In the genomic region with DNA sequence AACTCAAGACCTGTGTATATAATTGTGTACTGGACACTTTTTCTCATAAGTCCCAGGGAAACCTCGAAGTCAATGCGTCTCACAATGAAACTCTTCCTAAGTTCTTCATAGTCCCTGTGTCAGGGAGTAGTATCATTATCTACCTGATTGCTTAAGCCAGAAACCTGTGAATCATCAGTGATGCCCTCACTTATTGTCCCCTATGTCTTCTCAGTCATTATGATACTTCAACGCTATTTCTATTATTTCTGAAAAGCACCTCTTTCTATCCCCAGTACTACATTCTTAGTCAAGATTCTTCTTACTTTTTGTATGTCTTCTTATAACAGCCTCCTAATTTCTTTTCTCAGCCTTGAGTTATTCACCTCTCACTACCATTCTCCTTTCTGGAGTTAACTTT, we compare ENCODE assay signal across 21 cellular contexts.
DNase-seq lines count a peak whose midpoint lies in the region; ATAC-seq and TF ChIP-seq lines count a peak whose summit lies in the region.
"Had no signal": no experiment of that assay in that cellular context is flagged by ENCODE, and none has a peak within 500 bp of the region (broad histone marks: within the 10 kb centered on the region; RNA-seq: fewer than 3 reads in every experiment).

No MANE protein-coding gene starts in this region.

- intact Hi-C loops in activated CD8-positive, alpha-beta T cell treated with anti-CD3 and anti-CD28 coated beads for 36 hours (cut with micrococcal nuclease), result no loop called here
- intact Hi-C loops in naive thymus-derived CD4-positive, alpha-beta T cell (cut with micrococcal nuclease), result no loop called here

- DNase-seq in activated CD8-positive, alpha-beta T cell treated with anti-CD3 and anti-CD28 coated beads for 36 hours, result no peak
- no peak for DNase-seq in activated CD8-positive, alpha-beta T cell treated with anti-CD3 and anti-CD28 coated beads, Interleukin-2, amount 10 ng/mL, durations not matched to agents 7 days and 5 days
- DNase-seq in activated naive CD4-positive, alpha-beta T cell treated with anti-CD3 and anti-CD28 coated beads, Interleukin-2, amount 50 U/mL, for 72 hours (ENCODE audit: low spot score in 2 of 2), result no peak
- no peak for DNase-seq in activated naive CD4-positive, alpha-beta T cell treated with anti-CD3 and anti-CD28 coated beads, Interleukin-2, amount 50 U/mL, for 16 hours
- DNase-seq in naive thymus-derived CD4-positive, alpha-beta T cell, result no peak
- DNase-seq in SIG-M5 (lab: John Stamatoyannopoulos, UW), result no peak
- DNase-seq: CD4-positive, CD25-positive, alpha-beta regulatory T cell; DMS153; DND-41; HCEC 1CT; KBM-7; MV-4-11; NCI-H1105; NCI-H1436 treated with DMSO at 0.1 percent for 48 hours; NCI-H1930; NCI-H2107; NCI-H446; NCI-H524 treated with DMSO at 0.1 percent for 48 hours; NCI-H774 had no signal

- peaks cover 12% of the 10 kb centered on the region for H3K36me3 Mint-ChIP-seq in activated CD8-positive, alpha-beta T cell treated with anti-CD3 and anti-CD28 coated beads for 36 hours (ENCODE audit: low read depth)
- no peaks in the 10 kb centered on the region for H3K36me3 Mint-ChIP-seq in activated CD8-positive, alpha-beta T cell treated with anti-CD3 and anti-CD28 coated beads, Interleukin-2, amount 10 ng/mL, durations not matched to agents 7 days and 5 days (ENCODE audit: low read depth)
- peaks cover 4 to 8% of the 10 kb centered on the region in 2 donors for H3K36me3 Mint-ChIP-seq in activated naive CD4-positive, alpha-beta T cell treated with anti-CD3 and anti-CD28 coated beads, Interleukin-2, amount 50 U/mL, for 72 hours
- H3K36me3 Mint-ChIP-seq in naive thymus-derived CD4-positive, alpha-beta T cell, result peaks cover 0 to 5% (median 4%) of the 10 kb centered on the region in 5 donors
- H3K36me3 Mint-ChIP-seq: CD4-positive, CD25-positive, alpha-beta regulatory T cell had no signal

- peak overlapping the region; percentile 41 for H3K27ac Mint-ChIP-seq in activated CD8-positive, alpha-beta T cell treated with anti-CD3 and anti-CD28 coated beads for 36 hours
- H3K27ac Mint-ChIP-seq in activated CD8-positive, alpha-beta T cell treated with anti-CD3 and anti-CD28 coated beads, Interleukin-2, amount 10 ng/mL, durations not matched to agents 7 days and 5 days, result no peak overlapping the region
- peak overlapping the region; percentile 65 to 67 for H3K27ac Mint-ChIP-seq in activated naive CD4-positive, alpha-beta T cell treated with anti-CD3 and anti-CD28 coated beads, Interleukin-2, amount 50 U/mL, for 72 hours
- peak overlapping the region in 5 of 9 donors; percentile 1 to 61 (median 43) for H3K27ac Mint-ChIP-seq in naive thymus-derived CD4-positive, alpha-beta T cell

- peaks cover 0 to 8% of the 10 kb centered on the region in 2 donors for H3K4me1 ChIP-seq in naive thymus-derived CD4-positive, alpha-beta T cell (ENCODE audit: control insufficient read depth in 2 of 2, insufficient read depth in 2 of 2, low read length in 2 of 2)

- no peak for TF ChIP-seq CTCF in activated CD8-positive, alpha-beta T cell treated with anti-CD3 and anti-CD28 coated beads for 36 hours (IDR thresholded peaks at IDR 0.05)

- peaks cover 6% of the 10 kb centered on the region for H3K9me3 Mint-ChIP-seq in activated CD8-positive, alpha-beta T cell treated with anti-CD3 and anti-CD28 coated beads for 36 hours
- no peaks in the 10 kb centered on the region for H3K9me3 Mint-ChIP-seq in activated CD8-positive, alpha-beta T cell treated with anti-CD3 and anti-CD28 coated beads, Interleukin-2, amount 10 ng/mL, durations not matched to agents 7 days and 5 days (ENCODE audit: insufficient read depth)
- H3K9me3 Mint-ChIP-seq in activated naive CD4-positive, alpha-beta T cell treated with anti-CD3 and anti-CD28 coated beads, Interleukin-2, amount 50 U/mL, for 72 hours, result peaks cover 2% of the 10 kb centered on the region in 2 donors
- peaks cover 0 to 6% (median 3%) of the 10 kb centered on the region in 11 donors for H3K9me3 Mint-ChIP-seq in naive thymus-derived CD4-positive, alpha-beta T cell

- no peaks in the 10 kb centered on the region for H3K27me3 ChIP-seq in naive thymus-derived CD4-positive, alpha-beta T cell (ENCODE audit: control insufficient read depth in 2 of 2, insufficient read depth in 2 of 2, low read length in 2 of 2)
- H3K27me3 ChIP-seq: BLaER1 had no signal

- peak; percentile 57 for ATAC-seq in activated CD8-positive, alpha-beta T cell treated with anti-CD3 and anti-CD28 coated beads for 36 hours
- no peak for ATAC-seq in activated CD8-positive, alpha-beta T cell treated with anti-CD3 and anti-CD28 coated beads, Interleukin-2, amount 10 ng/mL, durations not matched to agents 7 days and 5 days
- ATAC-seq in activated naive CD4-positive, alpha-beta T cell treated with anti-CD3 and anti-CD28 coated beads, Interleukin-2, amount 50 U/mL, for 72 hours, result peak; percentile 85
- ATAC-seq in naive thymus-derived CD4-positive, alpha-beta T cell, result no peak
- no peak for ATAC-seq in HG03457 (IDR thresholded peaks at IDR 0.05; ENCODE audit: unreplicated experiment)

- no peaks in the 10 kb centered on the region for H3K27me3 Mint-ChIP-seq in activated CD8-positive, alpha-beta T cell treated with anti-CD3 and anti-CD28 coated beads for 36 hours
- H3K27me3 Mint-ChIP-seq in activated CD8-positive, alpha-beta T cell treated with anti-CD3 and anti-CD28 coated beads, Interleukin-2, amount 10 ng/mL, durations not matched to agents 7 days and 5 days (ENCODE audit: low read depth), result no peaks in the 10 kb centered on the region
- H3K27me3 Mint-ChIP-seq in naive thymus-derived CD4-positive, alpha-beta T cell, result no peaks in the 10 kb centered on the region

- POLR2A ChIA-PET in activated CD8-positive, alpha-beta T cell treated with anti-CD3 and anti-CD28 coated beads for 36 hours (lab: Charles Lee), result no interaction called here
- POLR2A ChIA-PET in activated CD8-positive, alpha-beta T cell treated with anti-CD3 and anti-CD28 coated beads, Interleukin-2, amount 10 ng/mL, durations not matched to agents 7 days and 5 days (lab: Charles Lee), result no interaction called here
- POLR2A ChIA-PET in naive thymus-derived CD4-positive, alpha-beta T cell (lab: Charles Lee), result no interaction called here

- H3K4me1 Mint-ChIP-seq in activated CD8-positive, alpha-beta T cell treated with anti-CD3 and anti-CD28 coated beads for 36 hours (ENCODE audit: low read depth), result peaks cover 54% of the 10 kb centered on the region
- peaks cover 16% of the 10 kb centered on the region for H3K4me1 Mint-ChIP-seq in activated CD8-positive, alpha-beta T cell treated with anti-CD3 and anti-CD28 coated beads, Interleukin-2, amount 10 ng/mL, durations not matched to agents 7 days and 5 days (ENCODE audit: low read depth)
- peaks cover 16 to 56% (median 34%) of the 10 kb centered on the region in 7 donors for H3K4me1 Mint-ChIP-seq in naive thymus-derived CD4-positive, alpha-beta T cell

- no peaks in the 10 kb centered on the region for H3K36me3 ChIP-seq in naive thymus-derived CD4-positive, alpha-beta T cell (ENCODE audit: control insufficient read depth in 2 of 3, insufficient read depth in 3 of 3, low read length in 3 of 3)
- H3K36me3 ChIP-seq: BLaER1 had no signal

- H3K27ac ChIP-seq in naive thymus-derived CD4-positive, alpha-beta T cell (ENCODE audit: low read depth, low read length), result no peak overlapping the region
- H3K27ac ChIP-seq: BLaER1 had no signal

- no peak overlapping the region for H3K4me3 ChIP-seq in naive thymus-derived CD4-positive, alpha-beta T cell (ENCODE audit: low read length)
- H3K4me3 ChIP-seq: BLaER1 had no signal

- CTCF ChIA-PET in activated CD8-positive, alpha-beta T cell treated with anti-CD3 and anti-CD28 coated beads for 36 hours (lab: Charles Lee), result interaction anchor here (1.6 to 2.1 kb wide), 2 partner anchors 8 to 17 kb away, joined by 5 to 9 read pairs; no protein-coding TSS in a partner anchor
- CTCF ChIA-PET in activated CD8-positive, alpha-beta T cell treated with anti-CD3 and anti-CD28 coated beads, Interleukin-2, amount 10 ng/mL, durations not matched to agents 7 days and 5 days (lab: Charles Lee), result interaction anchor here (0.5 to 2.2 kb wide), 2 partner anchors 218 to 240 kb away, joined by 3 to 7 read pairs; no protein-coding TSS in a partner anchor
- CTCF ChIA-PET in naive thymus-derived CD4-positive, alpha-beta T cell (lab: Charles Lee), result interaction anchor here (1.0 to 1.1 kb wide), 2 partner anchors 218 to 225 kb away, joined by 4 to 6 read pairs; no protein-coding TSS in a partner anchor

- H3K9me3 ChIP-seq in naive thymus-derived CD4-positive, alpha-beta T cell (ENCODE audit: control insufficient read depth in 2 of 3, low read length in 3 of 3), result no peaks in the 10 kb centered on the region

- H3K4me3 Mint-ChIP-seq in activated CD8-positive, alpha-beta T cell treated with anti-CD3 and anti-CD28 coated beads for 36 hours, result no peak overlapping the region
- H3K4me3 Mint-ChIP-seq in activated CD8-positive, alpha-beta T cell treated with anti-CD3 and anti-CD28 coated beads, Interleukin-2, amount 10 ng/mL, durations not matched to agents 7 days and 5 days, result no peak overlapping the region
- H3K4me3 Mint-ChIP-seq in naive thymus-derived CD4-positive, alpha-beta T cell, result no peak overlapping the region
- H3K4me3 Mint-ChIP-seq: CD4-positive, CD25-positive, alpha-beta regulatory T cell had no signal

Comparison
In these comparisons a context has a peak if more than half of its experiments do, and no peak if none do; other contexts are left out.
1. ATAC-seq: peak in activated CD8-positive, alpha-beta T cell treated with anti-CD3 and anti-CD28 coated beads for 36 hours (single experiment) and activated naive CD4-positive, alpha-beta T cell treated with anti-CD3 and anti-CD28 coated beads, Interleukin-2, amount 50 U/mL, for 72 hours (2 of 2); none in activated CD8-positive, alpha-beta T cell treated with anti-CD3 and anti-CD28 coated beads, Interleukin-2, amount 10 ng/mL, durations not matched to agents 7 days and 5 days (single experiment), naive thymus-derived CD4-positive, alpha-beta T cell (single experiment) and HG03457 (single experiment).